Comparison of ENCODE assay signal across 1 cellular context in genomic region chr3:18344306-18345014, GRCh38.
TF ChIP-seq lines count a peak whose summit lies in the region.

No MANE protein-coding gene starts in this region.

TF ChIP-seq in WTC11, 78 proteins besides CTCF, POLR2A, EP300 and RAD21 (continued from another document):
- peak; percentile 71; the same call in 1 of the 2 replicates for TF ChIP-seq FOXP4 (CRISPR knock-in tag; IDR thresholded peaks at IDR 0.05)
- TF ChIP-seq MAX (CRISPR knock-in tag; IDR thresholded peaks at IDR 0.05), result 0 out of 2 replicates have a peak, but pooled peaks have one; percentile 31
